Comparison of ENCODE assay signal across 8 cellular contexts in genomic region chr10:97332586-97333350, GRCh38. TPM values are rescaled to one million over a fixed set of nuclear protein-coding genes. Genes with fewer than 3 reads are reported as not detected.
DNase-seq lines count a peak whose midpoint lies in the region; ATAC-seq, FAIRE-seq and TF ChIP-seq lines count a peak whose summit lies in the region.

No MANE protein-coding gene starts in this region.

- H3K9me3 ChIP-seq in Caco-2: no peaks in the 10 kb centered on the region
- no peaks in the 10 kb centered on the region for H3K9me3 ChIP-seq in HUES6 (ENCODE audit: control insufficient read depth, insufficient read depth, low read depth, low read length)

- H3K9ac ChIP-seq in HUES6 (ENCODE audit: low read length): peak overlapping the region; percentile 100

- TSS peak; percentile 65 for BruUV-seq in Caco-2 (replicated peaks; lab: Mats Ljungman, UMichigan)

- peak in 1 of 2 experiments; percentile 34 for DNase-seq in Caco-2
- DNase-seq in activated T-cell treated with anti-CD3 and anti-CD28 coated beads, Interleukin-2, amount 50 U/mL, for 48 hours: peak; percentile 37 to 40
- DNase-seq in foreskin fibroblast: peak; percentile 86 to 93
- peak; percentile 23 for DNase-seq in nephron progenitor cell
- no peak for DNase-seq in GM19239 (ENCODE audit: insufficient read length, low spot score)

- H3K4me1 Mint-ChIP-seq in Caco-2 (ENCODE audit: low read depth, unreplicated experiment): peaks cover 34% of the 10 kb centered on the region
- H3K4me1 Mint-ChIP-seq in nephron progenitor cell: peaks cover 51% of the 10 kb centered on the region

- H3K27me3 Mint-ChIP-seq in Caco-2 (ENCODE audit: insufficient read depth, unreplicated experiment) (no peaks in the 10 kb centered on the region), nephron progenitor cell (ENCODE audit: low read depth, poor library complexity) (peaks cover 59% of the 10 kb centered on the region)

- H3K4me3 Mint-ChIP-seq in Caco-2 (ENCODE audit: unreplicated experiment): peak overlapping the region; percentile 78
- peak overlapping the region; percentile 87 for H3K4me3 Mint-ChIP-seq in nephron progenitor cell

- ATAC-seq in GM18511 (IDR thresholded peaks at IDR 0.05; ENCODE audit: unreplicated experiment) (no peak), GM21447 (IDR thresholded peaks at IDR 0.05; ENCODE audit: unreplicated experiment) (no peak)

- CTCF ChIA-PET in Caco-2 (lab: Charles Lee): interaction anchor here (0.7 to 2.1 kb wide), 4 partner anchors 17 to 69 kb away, joined by 3 to 16 read pairs (median 4); partner anchors contain the start of genes ARHGAP19 and RRP12

- TF ChIP-seq CTCF in Caco-2 (IDR thresholded peaks at IDR 0.05; ENCODE audit: insufficient read depth in 1 of 2, low read depth in 1 of 2, low read length in 1 of 2, severe bottlenecking in 1 of 2, unreplicated experiment in 1 of 2) (peak in 1 of 2 experiments; percentile 23), foreskin fibroblast (IDR thresholded peaks at IDR 0.05; ENCODE audit: low read depth, low read length) (peak; percentile 50), nephron progenitor cell (IDR thresholded peaks at IDR 0.05) (no peak)

- H3K36me3 Mint-ChIP-seq in Caco-2 (ENCODE audit: insufficient read depth, unreplicated experiment) (no peaks in the 10 kb centered on the region), nephron progenitor cell (ENCODE audit: low read depth) (peaks cover 25% of the 10 kb centered on the region)

- no peaks in the 10 kb centered on the region for H3K27me3 ChIP-seq in Caco-2 (replicated peaks; ENCODE audit: control insufficient read depth, insufficient read depth, low read length)
- no peaks in the 10 kb centered on the region for H3K27me3 ChIP-seq in HUES6 (ENCODE audit: control insufficient read depth, insufficient read depth, low read length)

- POLR2A ChIA-PET in Caco-2 (lab: Charles Lee): interaction anchor here (0.6 to 1.6 kb wide), 3 partner anchors 41 to 166 kb away, joined by 3 to 7 read pairs (median 5); partner anchors contain the start of genes ARHGAP19, RRP12 and UBTD1

- H3K4me1 ChIP-seq in Caco-2 (peaks cover 37% of the 10 kb centered on the region), HUES6 (ENCODE audit: control insufficient read depth, insufficient read depth, low read length) (peaks cover 46% of the 10 kb centered on the region)

- no peak for FAIRE-seq in GM19239 (lab: Jason Lieb, UNC)

- H3K36me3 ChIP-seq in Caco-2 (ENCODE audit: control insufficient read depth, insufficient read depth, low read length) (peaks cover 1% of the 10 kb centered on the region; the same call in 1 of the 2 replicates), HUES6 (ENCODE audit: control insufficient read depth, insufficient read depth, low read length) (peaks cover 28% of the 10 kb centered on the region)

- H3K27ac ChIP-seq in HUES6 (ENCODE audit: low read depth, low read length): peak overlapping the region; percentile 48

- H3K4me3 ChIP-seq in Caco-2 (ENCODE audit: low read depth, low read length) (peak overlapping the region; percentile 99), HUES6 (ENCODE audit: low read depth, low read length) (peak overlapping the region; percentile 74), foreskin fibroblast (ENCODE audit: low read depth in 1 of 2, low read length in 2 of 2) (peak overlapping the region; percentile 56 to 63)

- intact Hi-C loops in Caco-2 (cut with micrococcal nuclease; ENCODE audit: unreplicated experiment): loop anchor here (2.0 to 5.0 kb wide), 2 partner anchors 54 to 165 kb away; partner anchors contain the start of genes MMS19 and UBTD1

- H3K9me3 Mint-ChIP-seq in Caco-2 (ENCODE audit: unreplicated experiment) (no peaks in the 10 kb centered on the region), nephron progenitor cell (no peaks in the 10 kb centered on the region)

- H3K27ac Mint-ChIP-seq in Caco-2 (ENCODE audit: unreplicated experiment): peak overlapping the region; percentile 92
- no peak overlapping the region for H3K27ac Mint-ChIP-seq in nephron progenitor cell

RNA-seq across cellular contexts. Expression of gene FRAT2, which starts 1.8 kb away (rescaled TPM):
- 16.6 and 18.8 TPM in 2 replicates for total RNA-seq in Caco-2 (2022)

RNA-seq across cellular contexts. Expression of gene FRAT1, which starts 13.7 kb away (rescaled TPM):
- 2.3 and 2.9 TPM in 2 replicates for total RNA-seq in Caco-2 (2022)

RNA-seq across cellular contexts. Expression of gene ARHGAP19, which starts 40.3 kb away (rescaled TPM):
- total RNA-seq in Caco-2 (2022): 13.9 and 15.9 TPM in 2 replicates
